Comparison of ENCODE assay signal across 18 cellular contexts in genomic region chr14:64795211-64795610, GRCh38.
DNase-seq lines count a peak whose midpoint lies in the region; ATAC-seq and TF ChIP-seq lines count a peak whose summit lies in the region.
"Had no signal": no experiment of that assay in that cellular context is flagged by ENCODE, and none has a peak within 500 bp of the region (broad histone marks: within the 10 kb centered on the region; RNA-seq: fewer than 3 reads in every experiment).

No MANE protein-coding gene starts in this region.

- peak; percentile 81 for DNase-seq in chondrocyte (ENCODE audit: low spot score)
- no peak for DNase-seq in neuronal stem cell (ENCODE audit: low spot score)
- DNase-seq in psoas muscle, result no peak
- no peak for DNase-seq in NCI-H774 (lab: John Stamatoyannopoulos, UW)
- no peak for DNase-seq in activated T-helper 2 cell treated with anti-CD3 and anti-CD28 coated beads, Interferon-gamma antibody, Interleukin-2, Interleukin-4, amounts not matched to agents 10 μg/mL and 5 μg/mL and 100 μg/mL, durations not matched to agents 14 hours and 24 hours and 36 hours (ENCODE audit: low spot score)
- DNase-seq: AML-193; Caco-2; Calu3; CD4-positive, alpha-beta T cell; CD8-positive, alpha-beta T cell; DMS79 treated with DMSO at 0.1 percent for 48 hours; GDM1 had no signal

- no peak overlapping the region for H3K27ac Mint-ChIP-seq in chondrocyte (ENCODE audit: unreplicated experiment)
- no peak overlapping the region for H3K27ac Mint-ChIP-seq in activated T-helper 2 cell treated with anti-CD3 and anti-CD28 coated beads, Interferon-gamma antibody, Interleukin-2, Interleukin-4, amounts not matched to agents 10 μg/mL and 5 μg/mL and 100 μg/mL, durations not matched to agents 14 hours and 24 hours and 36 hours
- H3K27ac Mint-ChIP-seq: B cell; CD4-positive, alpha-beta T cell; CD8-positive, alpha-beta T cell had no signal

- H2AFZ ChIP-seq in neuronal stem cell (ENCODE audit: low read length), result no peak overlapping the region

- no peak overlapping the region for H4K91ac ChIP-seq in neuronal stem cell (ENCODE audit: low read depth, low read length, poor library complexity)

- H3K36me3 ChIP-seq in neuronal stem cell (replicated peaks in 1 of 2; ENCODE audit: control insufficient read depth in 2 of 2, insufficient read depth in 2 of 2, low read length in 2 of 2) (no peaks in the 10 kb centered on the region), psoas muscle (ENCODE audit: insufficient read depth in 1 of 2, low read depth in 1 of 2) (peaks cover 0 to 100% of the 10 kb centered on the region in 2 donors)
- H3K36me3 ChIP-seq: BLaER1 treated with 17β-estradiol and CSF1 and Interleukin-3, amounts not matched to agents 10 nM and 100 nM had no signal

- H3K36me3 Mint-ChIP-seq in chondrocyte (ENCODE audit: low read depth), result peaks cover 2% of the 10 kb centered on the region
- no peaks in the 10 kb centered on the region for H3K36me3 Mint-ChIP-seq in activated T-helper 2 cell treated with anti-CD3 and anti-CD28 coated beads, Interferon-gamma antibody, Interleukin-2, Interleukin-4, amounts not matched to agents 10 μg/mL and 5 μg/mL and 100 μg/mL, durations not matched to agents 14 hours and 24 hours and 36 hours (ENCODE audit: low read depth)
- H3K36me3 Mint-ChIP-seq: CD8-positive, alpha-beta T cell had no signal

- H3K9me3 ChIP-seq in neuronal stem cell (replicated peaks in 1 of 2; ENCODE audit: control insufficient read depth in 2 of 2, insufficient read depth in 1 of 2, low read depth in 1 of 2, low read length in 2 of 2) (peaks cover 0 to 2% of the 10 kb centered on the region in 2 donors), psoas muscle (no peaks in the 10 kb centered on the region)
- H3K9me3 ChIP-seq: A549; BLaER1 treated with 17β-estradiol and CSF1 and Interleukin-3, amounts not matched to agents 10 nM and 100 nM; Caco-2 had no signal

- H3K9ac ChIP-seq in neuronal stem cell (ENCODE audit: low read depth, low read length, poor library complexity), result no peak overlapping the region
- H3K9ac ChIP-seq: BLaER1 treated with 17β-estradiol and CSF1 and Interleukin-3, amounts not matched to agents 10 nM and 100 nM had no signal

- no peak overlapping the region for H3K18ac ChIP-seq in neuronal stem cell (ENCODE audit: low read length)

- H3K79me1 ChIP-seq in neuronal stem cell (ENCODE audit: low read depth, low read length), result no peaks in the 10 kb centered on the region

- no peak overlapping the region for H3K4ac ChIP-seq in neuronal stem cell (ENCODE audit: low read length)

- no peak overlapping the region for H2BK120ac ChIP-seq in neuronal stem cell (ENCODE audit: low read depth, low read length)

- TF ChIP-seq CTCF in chondrocyte (IDR thresholded peaks at IDR 0.05) (no peak), psoas muscle (IDR thresholded peaks at IDR 0.05) (no peak)

- peaks cover 11% of the 10 kb centered on the region for H3K4me1 Mint-ChIP-seq in chondrocyte (ENCODE audit: low read depth)
- H3K4me1 Mint-ChIP-seq in activated T-helper 2 cell treated with anti-CD3 and anti-CD28 coated beads, Interferon-gamma antibody, Interleukin-2, Interleukin-4, amounts not matched to agents 10 μg/mL and 5 μg/mL and 100 μg/mL, durations not matched to agents 14 hours and 24 hours and 36 hours (ENCODE audit: low read depth), result no peaks in the 10 kb centered on the region
- H3K4me1 Mint-ChIP-seq: B cell had no signal

- H3K4me1 ChIP-seq in neuronal stem cell (ENCODE audit: control insufficient read depth in 2 of 2, insufficient read depth in 1 of 2, low read depth in 1 of 2, low read length in 2 of 2) (peaks cover 0 to 10% of the 10 kb centered on the region in 2 donors), psoas muscle (peaks cover 7% of the 10 kb centered on the region)
- H3K4me1 ChIP-seq: BLaER1 treated with 17β-estradiol and CSF1 and Interleukin-3, amounts not matched to agents 10 nM and 100 nM; Caco-2 had no signal

- no peak overlapping the region for H3K4me3 Mint-ChIP-seq in chondrocyte (ENCODE audit: unreplicated experiment)
- H3K4me3 Mint-ChIP-seq in activated T-helper 2 cell treated with anti-CD3 and anti-CD28 coated beads, Interferon-gamma antibody, Interleukin-2, Interleukin-4, amounts not matched to agents 10 μg/mL and 5 μg/mL and 100 μg/mL, durations not matched to agents 14 hours and 24 hours and 36 hours (ENCODE audit: low read depth), result no peak overlapping the region
- H3K4me3 Mint-ChIP-seq: B cell; CD4-positive, alpha-beta T cell; CD8-positive, alpha-beta T cell had no signal

- no CpG with 5 or more reads among the region's 16 CpGs for whole genome bisulfite sequencing in neuronal stem cell (ENCODE audit: extremely low coverage in 2 of 2, insufficient read length in 2 of 2, insufficient replicate concordance in 1 of 2), 2 donors
- WGBS in psoas muscle, 3 donors, result 85 to 94% (median 89%) methylated on average over 16 of the region's 16 CpGs

- no peak overlapping the region for H3K27ac ChIP-seq in neuronal stem cell (replicated peaks; ENCODE audit: low read length)
- peak overlapping the region; percentile 23 for H3K27ac ChIP-seq in psoas muscle
- H3K27ac ChIP-seq: 22Rv1; A549; BLaER1 treated with 17β-estradiol and CSF1 and Interleukin-3, amounts not matched to agents 10 nM and 100 nM; C4-2B had no signal

- H3K9me3 Mint-ChIP-seq in chondrocyte (ENCODE audit: low read depth), result no peaks in the 10 kb centered on the region
- H3K9me3 Mint-ChIP-seq in activated T-helper 2 cell treated with anti-CD3 and anti-CD28 coated beads, Interferon-gamma antibody, Interleukin-2, Interleukin-4, amounts not matched to agents 10 μg/mL and 5 μg/mL and 100 μg/mL, durations not matched to agents 14 hours and 24 hours and 36 hours, result no peaks in the 10 kb centered on the region
- H3K9me3 Mint-ChIP-seq: CD4-positive, alpha-beta T cell; CD8-positive, alpha-beta T cell had no signal

- H3K23ac ChIP-seq in neuronal stem cell (ENCODE audit: low read depth, low read length, poor library complexity), result peak overlapping the region; percentile 46

- no peak overlapping the region for H2BK15ac ChIP-seq in neuronal stem cell (ENCODE audit: low read length)

- H4K8ac ChIP-seq in neuronal stem cell (ENCODE audit: low read depth, low read length), result no peak overlapping the region

- intact Hi-C loops in psoas muscle (cut with DNase I), result no loop called here
- intact Hi-C loops in activated T-helper 2 cell treated with anti-CD3 and anti-CD28 coated beads, Interferon-gamma antibody, Interleukin-2, Interleukin-4, amounts not matched to agents 10 μg/mL and 5 μg/mL and 100 μg/mL, durations not matched to agents 14 hours and 24 hours and 36 hours (cut with micrococcal nuclease), result no loop called here

- ATAC-seq in psoas muscle, result no peak
- ATAC-seq: A549; CD8-positive, alpha-beta T cell; GM12878 had no signal

- H3K27me3 Mint-ChIP-seq in chondrocyte (ENCODE audit: low read depth), result no peaks in the 10 kb centered on the region
- H3K27me3 Mint-ChIP-seq in activated T-helper 2 cell treated with anti-CD3 and anti-CD28 coated beads, Interferon-gamma antibody, Interleukin-2, Interleukin-4, amounts not matched to agents 10 μg/mL and 5 μg/mL and 100 μg/mL, durations not matched to agents 14 hours and 24 hours and 36 hours (ENCODE audit: low read depth), result peaks cover 3% of the 10 kb centered on the region
- H3K27me3 Mint-ChIP-seq: CD4-positive, alpha-beta T cell had no signal

- H3K27me3 ChIP-seq in neuronal stem cell (ENCODE audit: control insufficient read depth in 3 of 3, insufficient read depth in 3 of 3, low read depth in 1 of 3, low read length in 3 of 3) (peaks cover 0 to 45% (median 0%) of the 10 kb centered on the region in 3 experiments), psoas muscle (ENCODE audit: insufficient read depth in 3 of 3, low read length in 2 of 3) (no peaks in the 10 kb centered on the region)
- H3K27me3 ChIP-seq: BLaER1 treated with 17β-estradiol and CSF1 and Interleukin-3, amounts not matched to agents 10 nM and 100 nM had no signal

- H2BK12ac ChIP-seq in neuronal stem cell (ENCODE audit: low read length), result no peak overlapping the region

- no peak overlapping the region for H3K4me2 ChIP-seq in neuronal stem cell (ENCODE audit: insufficient read depth, low read length, poor library complexity, severe bottlenecking)
- H3K4me2 ChIP-seq: A549; BLaER1 treated with 17β-estradiol and CSF1 and Interleukin-3, amounts not matched to agents 10 nM and 100 nM had no signal

- no peak overlapping the region for H3K14ac ChIP-seq in neuronal stem cell (ENCODE audit: low read length)

- no peak overlapping the region for H2BK5ac ChIP-seq in neuronal stem cell (ENCODE audit: low read length)

- H2AK5ac ChIP-seq in neuronal stem cell (ENCODE audit: low read depth, low read length), result no peak overlapping the region

- H3K4me3 ChIP-seq in neuronal stem cell (ENCODE audit: low read length in 2 of 2) (no peak overlapping the region), psoas muscle (no peak overlapping the region)
- H3K4me3 ChIP-seq: A549; BLaER1 treated with 17β-estradiol and CSF1 and Interleukin-3, amounts not matched to agents 10 nM and 100 nM; GM12878 had no signal
